ENCODE assay signal across 8 cellular contexts in the genomic region with DNA sequence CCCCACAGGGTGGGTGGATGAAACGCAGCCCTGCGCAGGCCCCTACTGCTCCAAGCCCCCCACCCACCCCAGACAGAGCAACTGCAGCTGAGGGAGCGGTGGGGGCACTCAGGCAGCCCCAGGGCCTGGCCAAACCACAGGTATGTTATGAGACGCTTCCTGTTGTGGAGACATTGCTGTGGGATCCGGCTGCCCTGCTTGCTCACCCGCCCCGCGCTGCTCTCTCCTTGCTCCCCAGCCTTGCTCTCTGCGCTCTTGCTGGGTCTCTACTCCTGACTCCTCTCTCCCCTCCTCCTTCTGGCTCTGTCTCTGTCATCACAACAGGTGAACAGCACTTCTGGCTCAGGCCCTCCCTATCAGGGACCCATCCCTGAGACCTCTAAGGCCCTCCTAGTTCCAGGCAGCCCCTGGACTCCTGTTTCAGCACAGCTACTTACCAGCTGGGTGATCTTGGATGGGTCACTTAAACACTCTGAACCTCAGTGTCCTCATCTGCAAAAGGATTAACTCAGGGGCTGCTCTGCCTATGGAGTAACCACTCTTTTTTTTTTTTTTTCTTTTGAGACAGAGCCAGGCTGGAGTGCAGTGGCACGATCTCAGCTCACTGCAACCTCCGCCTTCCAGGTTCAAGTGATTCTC. TPM values are rescaled to one million over a fixed set of nuclear protein-coding genes. Genes with fewer than 3 reads are reported as not detected.
DNase-seq lines count a peak whose midpoint lies in the region; ATAC-seq and TF ChIP-seq lines count a peak whose summit lies in the region.

No MANE protein-coding gene starts in this region.

- ATAC-seq in GM21825 (IDR thresholded peaks at IDR 0.05; ENCODE audit: unreplicated experiment) (no peak), GM21528 (IDR thresholded peaks at IDR 0.05; ENCODE audit: low FRiP score, unreplicated experiment) (no peak)

- H3K27me3 ChIP-seq in kidney epithelial cell (ENCODE audit: control insufficient read depth, insufficient read depth, low read length) = no peaks in the 10 kb centered on the region

- DNase-seq in AG10803 (ENCODE audit: low read depth) (peak; percentile 88), M059J (ENCODE audit: low read depth) (peak; percentile 92), kidney epithelial cell (ENCODE audit: low read depth) (peak; percentile 61), GM19238 (ENCODE audit: insufficient read length, low spot score) (no peak), NCI-H2171 treated with DMSO at 0.1 percent for 48 hours (lab: John Stamatoyannopoulos, UW) (no peak)
- peak; percentile 29 for DNase-seq in activated naive CD4-positive, alpha-beta T cell treated with Interleukin-2 at 50 U/mL for 16 hours

- TF ChIP-seq CTCF in AG10803 (conservative IDR thresholded peaks at IDR 0.05; ENCODE audit: low read length) (no peak), kidney epithelial cell (IDR thresholded peaks at IDR 0.05; ENCODE audit: insufficient read depth, low read length, poor library complexity, severe bottlenecking) (no peak)

- H3K36me3 ChIP-seq in kidney epithelial cell (ENCODE audit: control insufficient read depth, insufficient read depth, low read length) = no peaks in the 10 kb centered on the region

- H3K4me3 ChIP-seq in AG10803 (ENCODE audit: low read length) (no peak overlapping the region), kidney epithelial cell (ENCODE audit: low read depth, low read length) (no peak overlapping the region)

RNA-seq across cellular contexts. Expression of gene COL8A2, which starts 15.9 kb away (rescaled TPM):
- 1.7 and 2.2 TPM in 2 replicates for total RNA-seq in M059J (2014; rRNA removed; shearing (Covaris generic))
- total RNA-seq in kidney epithelial cell = 1.2 TPM in 2 replicates

RNA-seq across cellular contexts. Expression of gene ADPRS, which starts 20.5 kb away (rescaled TPM):
- total RNA-seq in M059J (2014; rRNA removed; shearing (Covaris generic)) = 53.0 and 60.6 TPM in 2 replicates
- 66.5 and 70.3 TPM in 2 replicates for total RNA-seq in kidney epithelial cell

RNA-seq across cellular contexts. Expression of gene TEKT2, which starts 25.3 kb away (rescaled TPM):
- 0.25 TPM in 1 of 2 replicates, not detected in the other for total RNA-seq in M059J (2014; rRNA removed; shearing (Covaris generic))
- total RNA-seq in kidney epithelial cell = 0.25 and 0.48 TPM in 2 replicates

RNA-seq across cellular contexts. Expression of gene TRAPPC3, which starts 40.1 kb away (rescaled TPM):
- 132 and 147 TPM in 2 replicates for total RNA-seq in M059J (2014; rRNA removed; shearing (Covaris generic))
- 105 TPM in 2 replicates for total RNA-seq in kidney epithelial cell

RNA-seq across cellular contexts. Expression of gene MAP7D1, which starts 46.8 kb away (rescaled TPM):
- 176 and 265 TPM in 2 replicates for total RNA-seq in M059J (2014; rRNA removed; shearing (Covaris generic))
- total RNA-seq in kidney epithelial cell = 183 and 236 TPM in 2 replicates

Comparison
In these comparisons a context has a peak if more than half of its experiments do, and no peak if none do; other contexts are left out.
1. DNase-seq: peak in AG10803 (single experiment), M059J (single experiment), activated naive CD4-positive, alpha-beta T cell treated with Interleukin-2 at 50 U/mL for 16 hours (single experiment) and kidney epithelial cell (single experiment); none in GM19238 (single experiment) and NCI-H2171 treated with DMSO at 0.1 percent for 48 hours (single experiment).